In the genomic region with DNA sequence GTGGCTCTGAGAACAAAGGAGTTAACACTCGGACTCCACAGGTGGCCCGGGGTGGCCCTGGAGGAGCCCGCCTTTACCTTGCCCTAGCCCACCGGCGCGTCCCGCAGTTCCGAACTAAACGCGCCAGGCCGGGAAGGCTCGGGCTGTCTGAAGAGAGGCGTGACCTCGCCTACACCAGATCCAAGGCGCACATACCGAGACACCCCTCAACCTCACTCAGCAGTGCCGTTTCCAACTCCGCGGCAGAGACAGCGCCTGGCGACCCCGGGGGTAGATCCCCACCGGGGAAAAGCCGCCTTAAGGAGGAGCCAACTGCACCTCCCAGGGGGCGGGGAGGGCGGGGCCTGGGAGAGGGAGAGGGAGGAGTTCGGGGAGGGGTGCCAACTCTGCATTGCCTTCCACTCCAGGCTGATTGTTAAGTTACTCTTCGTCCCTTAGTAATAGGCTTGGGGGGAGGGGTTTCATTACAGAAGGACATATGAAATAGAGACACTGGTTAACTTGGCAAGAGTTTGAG, we compare ENCODE assay signal across 8 cellular contexts. TPM values are rescaled to one million over a fixed set of nuclear protein-coding genes. Genes with fewer than 3 reads are reported as not detected.
A peak's percentile ranks its signal among the peaks of the same experiment; 100 is the strongest.
DNase-seq lines count a peak whose midpoint lies in the region; ATAC-seq, FAIRE-seq and TF ChIP-seq lines count a peak whose summit lies in the region.

Gene DLG1, minus strand, starts transcription at position 272 of the 517 bp plus-strand sequence. CDS start 1,408 bp downstream, outside the sequence.

- H3K27ac ChIP-seq in ACC112 (ENCODE audit: low read depth, low read length) (peak within 1 kb of the TSS; percentile 80), WERI-Rb-1 (peak within 1 kb of the TSS; percentile 96)

- peak; percentile 97 for DNase-seq in NCI-H2196 (lab: John Stamatoyannopoulos, UW; ENCODE audit: unreplicated experiment)
- DNase-seq in WERI-Rb-1, result peak; percentile 83
- DNase-seq in bronchial epithelial cell (ENCODE audit: low read depth), result peak; percentile 93
- peak; percentile 97 for DNase-seq in iris pigment epithelial cell (ENCODE audit: low read depth)
- DNase-seq in stimulated activated CD4-positive, alpha-beta T cell treated with anti-CD3 and anti-CD28 coated beads, Interleukin-12 subunit alpha, Interleukin-12 subunit beta, amount 100 ng/mL, for 4 hours, result peak; percentile 84

- TF ChIP-seq CTCF in WERI-Rb-1 (IDR thresholded peaks at IDR 0.05; ENCODE audit: low read depth, low read length), result no peak
- no peak for TF ChIP-seq CTCF in bronchial epithelial cell (IDR thresholded peaks at IDR 0.05; ENCODE audit: insufficient read depth, low read length, severe bottlenecking)

- peaks cover 41% of the 10 kb centered on the region for H3K79me2 ChIP-seq in ACC112 (ENCODE audit: control insufficient read depth, insufficient read depth, low read length, unreplicated experiment)

- FAIRE-seq in bronchial epithelial cell (lab: Jason Lieb, UNC), result no peak

- H3K36me3 ChIP-seq in ACC112 (ENCODE audit: insufficient read depth, low read length) (peaks cover 7% of the 10 kb centered on the region; the same call in 1 of the 2 replicates), WERI-Rb-1 (peaks cover 18% of the 10 kb centered on the region), bronchial epithelial cell (ENCODE audit: control insufficient read depth, insufficient read depth, low read length) (no peaks in the 10 kb centered on the region)

- H3K27me3 ChIP-seq in ACC112 (ENCODE audit: insufficient read depth, low read length), result no peaks in the 10 kb centered on the region
- no peaks in the 10 kb centered on the region for H3K27me3 ChIP-seq in WERI-Rb-1 (ENCODE audit: insufficient read depth, low read depth, severe bottlenecking)
- no peaks in the 10 kb centered on the region for H3K27me3 ChIP-seq in bronchial epithelial cell (ENCODE audit: control insufficient read depth, insufficient read depth, low read length)

- H3K9me3 ChIP-seq in WERI-Rb-1 (ENCODE audit: severe bottlenecking), result no peaks in the 10 kb centered on the region

- peak within 1 kb of the TSS; percentile 93 for H2AFZ ChIP-seq in ACC112 (ENCODE audit: low read length, unreplicated experiment)

- H3K4me3 ChIP-seq in ACC112 (ENCODE audit: low read depth, low read length) (peak within 1 kb of the TSS; percentile 97), WERI-Rb-1 (ENCODE audit: low read depth, low read length) (peak within 1 kb of the TSS; percentile 73), bronchial epithelial cell (ENCODE audit: low read depth, low read length) (peak within 1 kb of the TSS; percentile 86)

- H3K4me1 ChIP-seq in ACC112 (ENCODE audit: control insufficient read depth, insufficient read depth, low read length, unreplicated experiment), result peaks cover 35% of the 10 kb centered on the region

- ATAC-seq in GM18870 (IDR thresholded peaks at IDR 0.05; ENCODE audit: unreplicated experiment) (peak; percentile 38), HG03108 (IDR thresholded peaks at IDR 0.05; ENCODE audit: unreplicated experiment) (peak; percentile 47)

RNA-seq across cellular contexts. Expression of gene DLG1, which starts in this region (rescaled TPM):
- 66.6 and 97.4 TPM in 2 replicates for total RNA-seq in bronchial epithelial cell

Comparison
In these comparisons a context has a peak if more than half of its experiments do, and no peak if none do; other contexts are left out.
1. Peak in every context shown above with its lines: DNase-seq, ATAC-seq, H3K4me3 ChIP-seq and H3K27ac ChIP-seq.